Comparison of ENCODE assay signal across 18 cellular contexts in the genomic region with DNA sequence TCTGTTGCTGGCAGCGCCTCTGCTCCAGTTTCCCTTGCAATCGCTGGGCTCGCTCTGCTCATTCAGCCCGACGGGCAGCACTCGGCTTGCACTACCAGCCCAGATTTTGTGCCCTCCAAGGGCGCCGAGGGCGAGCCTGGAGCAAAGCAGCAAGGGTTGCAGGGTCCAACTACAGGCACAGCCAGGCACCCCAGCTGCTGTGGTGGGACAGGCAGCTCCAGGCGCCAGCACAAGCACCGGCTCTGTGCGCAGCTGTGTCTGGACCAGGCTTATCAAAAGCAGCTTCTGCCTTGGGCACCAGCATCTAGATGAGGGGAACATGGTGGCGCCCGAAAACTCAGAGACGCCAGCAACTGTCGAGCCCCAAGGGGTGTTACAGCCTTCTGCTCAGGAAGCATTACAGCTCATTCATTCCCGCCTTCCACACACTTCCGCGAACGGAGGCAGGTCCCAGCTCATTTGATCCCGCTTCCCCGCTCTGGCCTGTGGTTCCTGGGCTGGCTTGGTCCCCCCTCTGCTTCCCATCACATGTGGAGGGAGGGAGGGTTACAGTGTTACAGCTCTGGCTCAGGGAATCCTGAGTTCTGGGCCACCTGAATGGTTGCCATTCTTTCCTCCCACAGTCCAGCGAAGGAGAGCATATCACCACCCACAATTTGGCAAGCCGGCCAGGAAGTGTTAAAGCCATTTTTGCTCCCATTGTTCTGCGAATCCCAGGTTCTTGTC.
DNase-seq lines count a peak whose midpoint lies in the region; ATAC-seq and TF ChIP-seq lines count a peak whose summit lies in the region.
"Had no signal": no experiment of that assay in that cellular context is flagged by ENCODE, and none has a peak within 500 bp of the region (broad histone marks: within the 10 kb centered on the region; RNA-seq: fewer than 3 reads in every experiment).

No MANE protein-coding gene starts in this region.

- no peak for ATAC-seq in Right ventricle myocardium inferior
- ATAC-seq in left ventricle myocardium superior: no peak
- ATAC-seq in WTC11: peak; percentile 57
- no peak for ATAC-seq in GM21576 (IDR thresholded peaks at IDR 0.05; ENCODE audit: unreplicated experiment)
- ATAC-seq: CD8-positive, alpha-beta T cell had no signal

- peaks cover 5% of the 10 kb centered on the region for H3K4me1 ChIP-seq in neural progenitor cell

- peak overlapping the region; percentile 2 for H2AFZ ChIP-seq in neural progenitor cell (replicated peaks)

- H3K9me3 Mint-ChIP-seq in WTC11: no peaks in the 10 kb centered on the region
- H3K9me3 Mint-ChIP-seq in neural progenitor cell: no peaks in the 10 kb centered on the region
- H3K9me3 Mint-ChIP-seq: CD8-positive, alpha-beta T cell had no signal

- H3K27me3 Mint-ChIP-seq in WTC11 (ENCODE audit: low read depth): no peaks in the 10 kb centered on the region
- no peaks in the 10 kb centered on the region for H3K27me3 Mint-ChIP-seq in neural progenitor cell (ENCODE audit: insufficient read depth, low read depth)

- no peak for TF ChIP-seq CTCF in WTC11 (IDR thresholded peaks at IDR 0.05)
- TF ChIP-seq CTCF in neural progenitor cell (IDR thresholded peaks at IDR 0.05): no peak

- H3F3A ChIP-seq in neural progenitor cell (ENCODE audit: low read depth): peaks cover 4% of the 10 kb centered on the region

- no peak overlapping the region for H3K4me2 ChIP-seq in neural progenitor cell

- CTCF ChIA-PET in WTC11 (lab: Charles Lee): no interaction called here

- DNase-seq in Right ventricle myocardium inferior (ENCODE audit: missing footprints) (peak; percentile 55), left ventricle myocardium superior (no peak), WTC11 (ENCODE audit: low spot score) (no peak), neural progenitor cell (ENCODE audit: low spot score) (no peak), NCI-H345 (lab: John Stamatoyannopoulos, UW) (no peak)
- no peak for DNase-seq in activated CD4-positive, alpha-beta T cell treated with anti-CD3 and anti-CD28 coated beads, Interleukin-2, amount 50 U/mL, for 1 hour
- DNase-seq: AML-193; C1 segment of cervical spinal cord; CD8-positive, alpha-beta T cell; DND-41; NCI-H1092 treated with DMSO at 0.1 percent for 48 hours; NCI-H1436 treated with DMSO at 0.1 percent for 48 hours; NCI-H1930; NCI-H226; NCI-H524; NCI-H774; Right ventricle myocardium superior had no signal

- H3K36me3 ChIP-seq in neural progenitor cell: no peaks in the 10 kb centered on the region

- no peaks in the 10 kb centered on the region for H3K79me2 ChIP-seq in neural progenitor cell (ENCODE audit: low read depth)

- no peak overlapping the region for H3K4me3 Mint-ChIP-seq in WTC11
- no peak overlapping the region for H3K4me3 Mint-ChIP-seq in neural progenitor cell
- H3K4me3 Mint-ChIP-seq: CD8-positive, alpha-beta T cell had no signal

- H3K27ac ChIP-seq in neural progenitor cell: no peak overlapping the region

- no peak overlapping the region for H3K9ac ChIP-seq in neural progenitor cell

- intact Hi-C loops in Right ventricle myocardium inferior (cut with DNase I): no loop called here
- intact Hi-C loops in left ventricle myocardium superior (cut with micrococcal nuclease): no loop called here

- H3K36me3 Mint-ChIP-seq in WTC11 (no peaks in the 10 kb centered on the region), neural progenitor cell (no peaks in the 10 kb centered on the region)
- H3K36me3 Mint-ChIP-seq: CD8-positive, alpha-beta T cell had no signal

- H4K20me1 ChIP-seq in neural progenitor cell (ENCODE audit: low read depth): no peaks in the 10 kb centered on the region

- POLR2A ChIA-PET in WTC11 (lab: Charles Lee): no interaction called here

- H3K4me1 Mint-ChIP-seq in WTC11 (peaks cover 14% of the 10 kb centered on the region), neural progenitor cell (peaks cover 13% of the 10 kb centered on the region)

- H3K4me3 ChIP-seq in neural progenitor cell: no peak overlapping the region

- H3K27me3 ChIP-seq in neural progenitor cell: no peaks in the 10 kb centered on the region

- no peaks in the 10 kb centered on the region for H3K9me3 ChIP-seq in neural progenitor cell (ENCODE audit: low read depth)

- H3K27ac Mint-ChIP-seq in WTC11: no peak overlapping the region
- no peak overlapping the region for H3K27ac Mint-ChIP-seq in neural progenitor cell
- H3K27ac Mint-ChIP-seq: CD8-positive, alpha-beta T cell had no signal

TF ChIP-seq in WTC11, 78 proteins besides CTCF, POLR2A, EP300 and RAD21:
- TF ChIP-seq SMAD4 (CRISPR knock-in tag; IDR thresholded peaks at IDR 0.05): no peak
- no peak for TF ChIP-seq GABPB1 (CRISPR knock-in tag; IDR thresholded peaks at IDR 0.05)
- TF ChIP-seq, protein P1, sequence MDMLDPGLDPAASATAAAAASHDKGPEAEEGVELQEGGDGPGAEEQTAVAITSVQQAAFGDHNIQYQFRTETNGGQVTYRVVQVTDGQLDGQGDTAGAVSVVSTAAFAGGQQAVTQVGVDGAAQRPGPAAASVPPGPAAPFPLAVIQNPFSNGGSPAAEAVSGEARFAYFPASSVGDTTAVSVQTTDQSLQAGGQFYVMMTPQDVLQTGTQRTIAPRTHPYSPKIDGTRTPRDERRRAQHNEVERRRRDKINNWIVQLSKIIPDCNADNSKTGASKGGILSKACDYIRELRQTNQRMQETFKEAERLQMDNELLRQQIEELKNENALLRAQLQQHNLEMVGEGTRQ (CRISPR knock-in tag; IDR thresholded peaks at IDR 0.05): no peak
- no peak for TF ChIP-seq GRHL2 (CRISPR knock-in tag; IDR thresholded peaks at IDR 0.05; ENCODE audit: insufficient replicate concordance, severe bottlenecking)
- 0 out of 2 replicates have a peak, but pooled peaks have one; percentile 25 for TF ChIP-seq TEAD1 (CRISPR knock-in tag; IDR thresholded peaks at IDR 0.05)
- TF ChIP-seq, protein P2, sequence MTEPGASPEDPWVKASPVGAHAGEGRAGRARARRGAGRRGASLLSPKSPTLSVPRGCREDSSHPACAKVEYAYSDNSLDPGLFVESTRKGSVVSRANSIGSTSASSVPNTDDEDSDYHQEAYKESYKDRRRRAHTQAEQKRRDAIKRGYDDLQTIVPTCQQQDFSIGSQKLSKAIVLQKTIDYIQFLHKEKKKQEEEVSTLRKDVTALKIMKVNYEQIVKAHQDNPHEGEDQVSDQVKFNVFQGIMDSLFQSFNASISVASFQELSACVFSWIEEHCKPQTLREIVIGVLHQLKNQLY (CRISPR knock-in tag; IDR thresholded peaks at IDR 0.05): no peak
- TF ChIP-seq, protein P3, sequence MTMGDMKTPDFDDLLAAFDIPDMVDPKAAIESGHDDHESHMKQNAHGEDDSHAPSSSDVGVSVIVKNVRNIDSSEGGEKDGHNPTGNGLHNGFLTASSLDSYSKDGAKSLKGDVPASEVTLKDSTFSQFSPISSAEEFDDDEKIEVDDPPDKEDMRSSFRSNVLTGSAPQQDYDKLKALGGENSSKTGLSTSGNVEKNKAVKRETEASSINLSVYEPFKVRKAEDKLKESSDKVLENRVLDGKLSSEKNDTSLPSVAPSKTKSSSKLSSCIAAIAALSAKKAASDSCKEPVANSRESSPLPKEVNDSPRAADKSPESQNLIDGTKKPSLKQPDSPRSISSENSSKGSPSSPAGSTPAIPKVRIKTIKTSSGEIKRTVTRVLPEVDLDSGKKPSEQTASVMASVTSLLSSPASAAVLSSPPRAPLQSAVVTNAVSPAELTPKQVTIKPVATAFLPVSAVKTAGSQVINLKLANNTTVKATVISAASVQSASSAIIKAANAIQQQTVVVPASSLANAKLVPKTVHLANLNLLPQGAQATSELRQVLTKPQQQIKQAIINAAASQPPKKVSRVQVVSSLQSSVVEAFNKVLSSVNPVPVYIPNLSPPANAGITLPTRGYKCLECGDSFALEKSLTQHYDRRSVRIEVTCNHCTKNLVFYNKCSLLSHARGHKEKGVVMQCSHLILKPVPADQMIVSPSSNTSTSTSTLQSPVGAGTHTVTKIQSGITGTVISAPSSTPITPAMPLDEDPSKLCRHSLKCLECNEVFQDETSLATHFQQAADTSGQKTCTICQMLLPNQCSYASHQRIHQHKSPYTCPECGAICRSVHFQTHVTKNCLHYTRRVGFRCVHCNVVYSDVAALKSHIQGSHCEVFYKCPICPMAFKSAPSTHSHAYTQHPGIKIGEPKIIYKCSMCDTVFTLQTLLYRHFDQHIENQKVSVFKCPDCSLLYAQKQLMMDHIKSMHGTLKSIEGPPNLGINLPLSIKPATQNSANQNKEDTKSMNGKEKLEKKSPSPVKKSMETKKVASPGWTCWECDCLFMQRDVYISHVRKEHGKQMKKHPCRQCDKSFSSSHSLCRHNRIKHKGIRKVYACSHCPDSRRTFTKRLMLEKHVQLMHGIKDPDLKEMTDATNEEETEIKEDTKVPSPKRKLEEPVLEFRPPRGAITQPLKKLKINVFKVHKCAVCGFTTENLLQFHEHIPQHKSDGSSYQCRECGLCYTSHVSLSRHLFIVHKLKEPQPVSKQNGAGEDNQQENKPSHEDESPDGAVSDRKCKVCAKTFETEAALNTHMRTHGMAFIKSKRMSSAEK (CRISPR knock-in tag; IDR thresholded peaks at IDR 0.05; ENCODE audit: borderline replicate concordance): no peak
- TF ChIP-seq, protein P4, sequence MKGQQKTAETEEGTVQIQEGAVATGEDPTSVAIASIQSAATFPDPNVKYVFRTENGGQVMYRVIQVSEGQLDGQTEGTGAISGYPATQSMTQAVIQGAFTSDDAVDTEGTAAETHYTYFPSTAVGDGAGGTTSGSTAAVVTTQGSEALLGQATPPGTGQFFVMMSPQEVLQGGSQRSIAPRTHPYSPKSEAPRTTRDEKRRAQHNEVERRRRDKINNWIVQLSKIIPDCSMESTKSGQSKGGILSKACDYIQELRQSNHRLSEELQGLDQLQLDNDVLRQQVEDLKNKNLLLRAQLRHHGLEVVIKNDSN (CRISPR knock-in tag; IDR thresholded peaks at IDR 0.05): no peak
- TF ChIP-seq ATF1 (CRISPR knock-in tag; IDR thresholded peaks at IDR 0.05): no peak
TF ChIP-seq in WTC11: peak in this region for 1.
